ENCODE assay signal across 8 cellular contexts in genomic region chr5:172453986-172454354, GRCh38. TPM values are rescaled to one million over a fixed set of nuclear protein-coding genes. Genes with fewer than 3 reads are reported as not detected.
A peak's percentile ranks its signal among the peaks of the same experiment; 100 is the strongest.
DNase-seq lines count a peak whose midpoint lies in the region; ATAC-seq and TF ChIP-seq lines count a peak whose summit lies in the region.

No MANE protein-coding gene starts in this region.

- no peaks in the 10 kb centered on the region for H3K27me3 ChIP-seq in adipocyte (replicated peaks; ENCODE audit: control insufficient read depth, insufficient read depth, low read length)
- no peaks in the 10 kb centered on the region for H3K27me3 ChIP-seq in hepatocyte
- H3K27me3 ChIP-seq in sigmoid colon, result no peaks in the 10 kb centered on the region

- peak overlapping the region; percentile 68 to 81 for H3K4me3 Mint-ChIP-seq in CD14-positive monocyte

- peaks cover 42% of the 10 kb centered on the region for H3K79me2 ChIP-seq in hepatocyte

- H3K4me1 ChIP-seq in adipocyte (ENCODE audit: control insufficient read depth, insufficient read depth, low read length) (peaks cover 41% of the 10 kb centered on the region), hepatocyte (ENCODE audit: insufficient read depth) (peaks cover 18% of the 10 kb centered on the region), sigmoid colon (peaks cover 0 to 57% (median 45%) of the 10 kb centered on the region in 4 donors)

- H3K4me3 ChIP-seq in adipocyte (ENCODE audit: low read length) (peak overlapping the region; percentile 96), hepatocyte (peak overlapping the region; percentile 90), sigmoid colon (peak overlapping the region; percentile 84 to 97 (median 90))

- intact Hi-C loops in CD14-positive monocyte (cut with micrococcal nuclease), result no loop called here
- intact Hi-C loops in sigmoid colon (cut with DNase I), result loop anchor here (2.0 to 10.0 kb wide), 8 partner anchors 33 to 601 kb away; partner anchors contain the start of genes CREBRF, STK10 and UBTD2

- H4K20me1 ChIP-seq in hepatocyte (ENCODE audit: insufficient read depth, poor library complexity, severe bottlenecking), result peaks cover 22% of the 10 kb centered on the region

- H3K9ac ChIP-seq in adipocyte (ENCODE audit: low read length), result peak overlapping the region; percentile 99

- no peak for TF ChIP-seq POLR2A in sigmoid colon (IDR thresholded peaks at IDR 0.05)

- WGBS in hepatocyte (ENCODE audit: low lambda C conversion rate, missing lambda C conversion rate), result 3% methylated on average over 13 of the region's 34 CpGs
- WGBS in sigmoid colon, 2 donors, result 1% methylated on average over 34 of the region's 34 CpGs

- no peak for TF ChIP-seq EP300 in sigmoid colon (IDR thresholded peaks at IDR 0.05)

- DNase-seq in CD14-positive monocyte (ENCODE audit: low spot score) (no peak), adipocyte (ENCODE audit: low read depth) (peak; percentile 66), hepatocyte (ENCODE audit: low spot score) (peak; percentile 78), sigmoid colon (peak; percentile 87), NOMO-1 treated with dmso at 0.1 percent for 144 hours (lab: John Stamatoyannopoulos, UW; ENCODE audit: unreplicated experiment) (no peak)

- H3K9me3 ChIP-seq in adipocyte (ENCODE audit: control insufficient read depth, low read length) (no peaks in the 10 kb centered on the region), hepatocyte (ENCODE audit: low read depth) (no peaks in the 10 kb centered on the region), sigmoid colon (no peaks in the 10 kb centered on the region)

- H3K9me3 Mint-ChIP-seq in CD14-positive monocyte, result peaks cover 0 to 15% (median 8%) of the 10 kb centered on the region in 7 donors

- peaks cover 11% of the 10 kb centered on the region in 2 donors for H3K36me3 Mint-ChIP-seq in CD14-positive monocyte

- H3K36me3 ChIP-seq in adipocyte (ENCODE audit: control insufficient read depth, insufficient read depth, low read length, severe bottlenecking) (no peaks in the 10 kb centered on the region), hepatocyte (replicated peaks; ENCODE audit: insufficient read depth, low read depth) (no peaks in the 10 kb centered on the region), sigmoid colon (no peaks in the 10 kb centered on the region)

- H3K9me2 ChIP-seq in hepatocyte (replicated peaks; ENCODE audit: insufficient read depth), result no peaks in the 10 kb centered on the region

- H3K4me2 ChIP-seq in hepatocyte, result peak overlapping the region; percentile 88

- ATAC-seq in HG03066 (IDR thresholded peaks at IDR 0.05; ENCODE audit: low read depth, unreplicated experiment) (peak; percentile 37), HG03520 (IDR thresholded peaks at IDR 0.05; ENCODE audit: unreplicated experiment) (no peak), GM18502 (IDR thresholded peaks at IDR 0.05; ENCODE audit: poor library complexity, unreplicated experiment) (no peak)

- H3K27ac ChIP-seq in hepatocyte, result peak overlapping the region; percentile 93
- H3K27ac ChIP-seq in sigmoid colon, result peak overlapping the region; percentile 85 to 97 (median 95)

- H3K27ac Mint-ChIP-seq in CD14-positive monocyte, result no peak overlapping the region

- TF ChIP-seq CTCF in CD14-positive monocyte (IDR thresholded peaks at IDR 0.05) (no peak), hepatocyte (IDR thresholded peaks at IDR 0.05; ENCODE audit: poor library complexity) (no peak), sigmoid colon (IDR thresholded peaks at IDR 0.05) (no peak)

- H3K4me1 Mint-ChIP-seq in CD14-positive monocyte, result peaks cover 22% of the 10 kb centered on the region

- peak overlapping the region; percentile 89 for H2AFZ ChIP-seq in hepatocyte

- H3K27me3 Mint-ChIP-seq in CD14-positive monocyte (ENCODE audit: low read depth in 3 of 3), result peaks cover 47 to 56% (median 56%) of the 10 kb centered on the region in 3 donors

RNA-seq across cellular contexts. Expression of gene SH3PXD2B, which starts 0.4 kb away (rescaled TPM):
- polyA plus RNA-seq in CD14-positive monocyte, result under 1 TPM; 0.19 to 0.31 TPM
- 23.0 and 28.5 TPM in 2 replicates for total RNA-seq in hepatocyte
- polyA plus RNA-seq in hepatocyte, result 27.8 and 33.5 TPM in 2 replicates
- 10 to 100 TPM; 19.3 to 45.7 (median 20.9) TPM for total RNA-seq in sigmoid colon
- 1 to 10 TPM; 3.6 to 9.2 (median 3.9) TPM for polyA plus RNA-seq in sigmoid colon

Comparison
In these comparisons a context has a peak if more than half of its experiments do, and no peak if none do; other contexts are left out.
1. DNase-seq: peak in adipocyte (single experiment), hepatocyte (single experiment) and sigmoid colon (single experiment); none in CD14-positive monocyte (single experiment) and NOMO-1 treated with dmso at 0.1 percent for 144 hours (single experiment).
2. Peak in every context shown above with its lines, with median percentiles within 50 percentile points of each other: H3K4me3 ChIP-seq.